In genomic region chr12:56104109-56104814, GRCh38 we compare ENCODE assay signal across 8 cellular contexts. TPM values are rescaled to one million over a fixed set of nuclear protein-coding genes. Genes with fewer than 3 reads are reported as not detected.
DNase-seq lines count a peak whose midpoint lies in the region; TF ChIP-seq lines count a peak whose summit lies in the region.

Gene PA2G4 (plus strand): TSS chr12:56104559. CDS start chr12:56104738, 179 bp downstream.

- peak within 1 kb of the TSS; percentile 90 to 97 (median 97) for H3K27ac Mint-ChIP-seq in nephron
- H3K27ac Mint-ChIP-seq in stimulated activated naive CD8-positive, alpha-beta T cell treated with anti-CD3 and anti-CD28 coated beads, Interleukin-15, Interleukin-2, amounts not matched to agents 100 ng/mL and 50 ng/mL, for 24 hours, result peak within 1 kb of the TSS; percentile 99

- H3K9me3 Mint-ChIP-seq in nephron, result no peaks in the 10 kb centered on the region
- H3K9me3 Mint-ChIP-seq in stimulated activated naive CD8-positive, alpha-beta T cell treated with anti-CD3 and anti-CD28 coated beads, Interleukin-15, Interleukin-2, amounts not matched to agents 100 ng/mL and 50 ng/mL, for 24 hours, result no peaks in the 10 kb centered on the region

- H3K27me3 ChIP-seq in H7 (ENCODE audit: control insufficient read depth, insufficient read depth, low read length), result no peaks in the 10 kb centered on the region

- H3K4me3 ChIP-seq in H7 (ENCODE audit: insufficient read depth, low read depth, low read length) (peak within 1 kb of the TSS; percentile 87), fibroblast of pulmonary artery (replicated peaks; ENCODE audit: low read depth, low read length) (peak within 1 kb of the TSS; percentile 90)

- H3K4me1 Mint-ChIP-seq in nephron, result peaks cover 32% of the 10 kb centered on the region
- H3K4me1 Mint-ChIP-seq in stimulated activated naive CD8-positive, alpha-beta T cell treated with anti-CD3 and anti-CD28 coated beads, Interleukin-15, Interleukin-2, amounts not matched to agents 100 ng/mL and 50 ng/mL, for 24 hours (ENCODE audit: low read depth), result peaks cover 56% of the 10 kb centered on the region

- H3K4me3 Mint-ChIP-seq in nephron, result peak within 1 kb of the TSS; percentile 93 to 95 (median 94)
- peak within 1 kb of the TSS; percentile 100 for H3K4me3 Mint-ChIP-seq in stimulated activated naive CD8-positive, alpha-beta T cell treated with anti-CD3 and anti-CD28 coated beads, Interleukin-15, Interleukin-2, amounts not matched to agents 100 ng/mL and 50 ng/mL, for 24 hours

- DNase-seq in ELF-1 (ENCODE audit: low read depth, low spot score) (peak; percentile 99), H7 (peak; percentile 97), M059J (ENCODE audit: low read depth) (peak; percentile 99), SHP77 (lab: John Stamatoyannopoulos, UW) (peak; percentile 98 to 99), fibroblast of pulmonary artery (ENCODE audit: low read depth) (peak; percentile 99)
- DNase-seq in activated effector memory CD4-positive, alpha-beta T cell treated with Interleukin-2 at 50 U/mL for 16 hours, result peak; percentile 97

- H3K27me3 Mint-ChIP-seq in nephron (ENCODE audit: low read depth), result no peaks in the 10 kb centered on the region
- H3K27me3 Mint-ChIP-seq in stimulated activated naive CD8-positive, alpha-beta T cell treated with anti-CD3 and anti-CD28 coated beads, Interleukin-15, Interleukin-2, amounts not matched to agents 100 ng/mL and 50 ng/mL, for 24 hours, result no peaks in the 10 kb centered on the region

- peaks cover 38% of the 10 kb centered on the region for H3K36me3 ChIP-seq in H7 (replicated peaks; ENCODE audit: control insufficient read depth, insufficient read depth, low read length)

- peaks cover 46% of the 10 kb centered on the region for H3K36me3 Mint-ChIP-seq in nephron (ENCODE audit: low read depth)
- H3K36me3 Mint-ChIP-seq in stimulated activated naive CD8-positive, alpha-beta T cell treated with anti-CD3 and anti-CD28 coated beads, Interleukin-15, Interleukin-2, amounts not matched to agents 100 ng/mL and 50 ng/mL, for 24 hours (ENCODE audit: low read depth), result peaks cover 47% of the 10 kb centered on the region

- no peak for TF ChIP-seq CTCF in fibroblast of pulmonary artery (IDR thresholded peaks at IDR 0.05; ENCODE audit: low read length, missing control alignments)
- TF ChIP-seq CTCF in nephron (IDR thresholded peaks at IDR 0.05; ENCODE audit: unreplicated experiment in 3 of 3), result no peak

RNA-seq across cellular contexts. Expression of gene PA2G4, which starts in this region (rescaled TPM):
- total RNA-seq in H7 (2014; rRNA removed; shearing (Covaris generic)), result 273 and 282 TPM in 2 replicates
- 134 and 184 TPM in 2 replicates for total RNA-seq in M059J (2014; rRNA removed; shearing (Covaris generic))

Comparison
In these comparisons a context has a peak if more than half of its experiments do, and no peak if none do; other contexts are left out.
1. Peak in every context shown above with its lines: DNase-seq and H3K4me3 ChIP-seq.